ENCODE assay signal across 1 cellular context in the genomic region with DNA sequence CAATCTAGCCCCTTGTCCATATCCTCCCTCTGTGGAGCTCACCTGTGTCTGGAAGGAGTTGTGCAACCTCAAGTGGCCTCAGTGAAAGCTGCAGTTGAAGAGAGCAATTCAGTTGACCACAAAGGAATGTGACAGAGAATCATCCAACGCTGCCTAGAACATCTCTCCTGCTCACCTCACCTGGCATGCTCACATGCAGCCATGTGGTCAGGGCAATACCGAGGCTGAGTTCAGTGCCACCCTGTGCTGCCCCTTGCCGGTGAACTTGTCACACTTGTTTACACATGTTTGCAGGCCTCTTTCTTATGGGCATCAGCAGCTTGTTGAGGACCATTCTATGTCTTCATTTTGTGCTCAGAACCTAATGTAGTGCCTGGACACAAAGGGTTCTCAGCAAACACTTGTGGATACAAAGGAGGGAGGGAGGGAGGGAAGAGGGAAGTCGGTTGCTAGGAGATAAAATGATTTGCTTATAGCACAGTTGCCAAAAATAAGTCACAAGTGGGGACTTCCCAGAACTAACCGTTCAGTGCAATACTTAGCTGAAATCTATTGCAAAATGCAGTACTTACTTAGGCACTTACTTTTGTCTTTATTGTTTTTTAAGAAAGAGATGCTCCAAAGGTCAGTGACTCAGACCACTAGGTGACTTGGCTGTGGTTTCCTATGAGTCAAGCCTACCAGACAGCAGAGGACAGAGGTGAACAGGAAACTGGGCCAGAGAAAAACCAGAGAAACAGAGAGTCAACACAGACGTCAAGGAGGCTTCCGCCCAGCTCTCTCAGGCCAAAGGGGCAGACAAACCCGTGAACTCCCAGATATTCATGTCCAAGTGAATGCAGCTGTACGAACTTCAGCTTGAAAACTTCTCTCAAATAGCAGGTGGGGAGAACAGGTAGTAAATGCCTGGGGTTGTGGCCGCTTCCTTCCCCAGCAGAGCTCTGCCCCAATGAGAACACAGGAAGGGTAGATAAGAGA.
TF ChIP-seq lines count a peak whose summit lies in the region.

No MANE protein-coding gene starts in this region.

TF ChIP-seq in HepG2, 621 proteins besides CTCF, POLR2A, EP300 and RAD21 (continued from another document):
- 0 out of 2 replicates have a peak, but pooled peaks have one; percentile 7 for TF ChIP-seq CEBPG (CRISPR knock-in tag; IDR thresholded peaks at IDR 0.05)
- TF ChIP-seq ELF3 (CRISPR knock-in tag; IDR thresholded peaks at IDR 0.05) = peak; percentile 71; the same call in 1 of the 2 replicates
- TF ChIP-seq SOX5 (CRISPR knock-in tag; IDR thresholded peaks at IDR 0.05; ENCODE audit: borderline replicate concordance) = 0 out of 2 replicates have a peak, but pooled peaks have one; percentile 12
- TF ChIP-seq, protein P1, sequence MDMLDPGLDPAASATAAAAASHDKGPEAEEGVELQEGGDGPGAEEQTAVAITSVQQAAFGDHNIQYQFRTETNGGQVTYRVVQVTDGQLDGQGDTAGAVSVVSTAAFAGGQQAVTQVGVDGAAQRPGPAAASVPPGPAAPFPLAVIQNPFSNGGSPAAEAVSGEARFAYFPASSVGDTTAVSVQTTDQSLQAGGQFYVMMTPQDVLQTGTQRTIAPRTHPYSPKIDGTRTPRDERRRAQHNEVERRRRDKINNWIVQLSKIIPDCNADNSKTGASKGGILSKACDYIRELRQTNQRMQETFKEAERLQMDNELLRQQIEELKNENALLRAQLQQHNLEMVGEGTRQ (IDR thresholded peaks at IDR 0.05; ENCODE audit: low read depth, low read length) = no peak
- TF ChIP-seq, protein P1 (CRISPR knock-in tag; IDR thresholded peaks at IDR 0.05; ENCODE audit: borderline replicate concordance) = no peak
- TF ChIP-seq RXRB (CRISPR knock-in tag; IDR thresholded peaks at IDR 0.05; ENCODE audit: borderline replicate concordance) = peak; percentile 36; the same call in 1 of the 2 replicates
